Comparison of ENCODE assay signal across 20 cellular contexts in genomic region chr15:31586841-31587240, GRCh38.
DNase-seq lines count a peak whose midpoint lies in the region; ATAC-seq and TF ChIP-seq lines count a peak whose summit lies in the region.
"Had no signal": no experiment of that assay in that cellular context is flagged by ENCODE, and none has a peak within 500 bp of the region (broad histone marks: within the 10 kb centered on the region; RNA-seq: fewer than 3 reads in every experiment).

No MANE protein-coding gene starts in this region.

- H3K27ac ChIP-seq in foreskin keratinocyte (no peak overlapping the region), tibial nerve (no peak overlapping the region), right lobe of liver (no peak overlapping the region)
- H3K27ac ChIP-seq: C4-2B had no signal

- intact Hi-C loops in right lobe of liver (cut with DNase I) = no loop called here

- no peaks in the 10 kb centered on the region for H3K27me3 Mint-ChIP-seq in WTC11 (ENCODE audit: low read depth)

- H3K4me3 ChIP-seq in tibial nerve = no peak overlapping the region
- no peak overlapping the region for H3K4me3 ChIP-seq in right lobe of liver

- ATAC-seq in WTC11 = no peak
- ATAC-seq in foreskin keratinocyte = peak; percentile 96
- ATAC-seq in right lobe of liver = no peak
- ATAC-seq: Panc1 had no signal

- peaks cover 11% of the 10 kb centered on the region for H3K4me1 Mint-ChIP-seq in WTC11
- H3K4me1 Mint-ChIP-seq: CD8-positive, alpha-beta memory T cell had no signal

- no peak for TF ChIP-seq EP300 in tibial nerve (IDR thresholded peaks at IDR 0.05)

- TF ChIP-seq CTCF in WTC11 (IDR thresholded peaks at IDR 0.05) (no peak), foreskin keratinocyte (conservative IDR thresholded peaks at IDR 0.05) (peak; percentile 6), tibial nerve (IDR thresholded peaks at IDR 0.05) (no peak), right lobe of liver (IDR thresholded peaks at IDR 0.05) (no peak)

- CTCF ChIA-PET in WTC11 (lab: Charles Lee) = no interaction called here

- POLR2A ChIA-PET in WTC11 (lab: Charles Lee) = no interaction called here

- H3K36me3 ChIP-seq in tibial nerve (no peaks in the 10 kb centered on the region), right lobe of liver (no peaks in the 10 kb centered on the region)

- 97 to 100% methylated on average over 4 of the region's 4 CpGs for WGBS in tibial nerve, 2 donors
- WGBS in right lobe of liver (ENCODE audit: insufficient coverage, low coverage, low lambda C conversion rate, missing lambda C conversion rate) = 67% methylated on average over 4 of the region's 4 CpGs

- peak overlapping the region; percentile 11; the same call in 1 of the 2 replicates for H3K27ac Mint-ChIP-seq in WTC11
- H3K27ac Mint-ChIP-seq: CD8-positive, alpha-beta memory T cell had no signal

- H3K27me3 ChIP-seq in foreskin keratinocyte (no peaks in the 10 kb centered on the region), tibial nerve (no peaks in the 10 kb centered on the region), right lobe of liver (no peaks in the 10 kb centered on the region)

- peak; percentile 29 for DNase-seq in EL
- DNase-seq in M059J (ENCODE audit: low read depth) = peak; percentile 23
- no peak for DNase-seq in WTC11 (ENCODE audit: low spot score)
- DNase-seq in foreskin keratinocyte = peak; percentile 35 to 70
- DNase-seq in tibial nerve (ENCODE audit: low spot score in 2 of 2) = no peak
- DNase-seq in activated CD4-positive, CD25-positive, alpha-beta regulatory T cell (lab: John Stamatoyannopoulos, UW) = no peak
- DNase-seq in right lobe of liver = no peak
- DNase-seq: CD8-positive, alpha-beta memory T cell; DMS53; Kasumi-1; NCI-H1105; NCI-H146; NCI-H2029; NCI-H226; NCI-H510A treated with DMSO at 0.1 percent for 48 hours; NCI-H774; NK-92 treated with Interleukin-12 subunit alpha and Interleukin-12 subunit beta, amount 100 ng/mL, for 24 hours; Right ventricle myocardium superior had no signal

- H3K4me3 Mint-ChIP-seq in WTC11 = no peak overlapping the region
- H3K4me3 Mint-ChIP-seq: CD8-positive, alpha-beta memory T cell had no signal

- H3K4me1 ChIP-seq in foreskin keratinocyte = no peaks in the 10 kb centered on the region
- H3K4me1 ChIP-seq in tibial nerve = no peaks in the 10 kb centered on the region
- no peaks in the 10 kb centered on the region for H3K4me1 ChIP-seq in right lobe of liver

- TF ChIP-seq POLR2A in tibial nerve (IDR thresholded peaks at IDR 0.05) (no peak), right lobe of liver (IDR thresholded peaks at IDR 0.05) (no peak)

- H3K36me3 Mint-ChIP-seq in WTC11 = peaks cover 16% of the 10 kb centered on the region

- peaks cover 0 to 16% (median 0%) of the 10 kb centered on the region in 4 donors for H3K9me3 ChIP-seq in tibial nerve
- no peaks in the 10 kb centered on the region for H3K9me3 ChIP-seq in right lobe of liver

- H3K9me3 Mint-ChIP-seq in WTC11 = peaks cover 17% of the 10 kb centered on the region

TF ChIP-seq in WTC11, 78 proteins besides CTCF, POLR2A, EP300 and RAD21:
- TF ChIP-seq EMX1 (CRISPR knock-in tag; IDR thresholded peaks at IDR 0.05) (no peak), HMGA2 (CRISPR knock-in tag; IDR thresholded peaks at IDR 0.05) (no peak), TEAD4 (CRISPR knock-in tag; IDR thresholded peaks at IDR 0.05) (no peak), FOXJ3 (CRISPR knock-in tag; IDR thresholded peaks at IDR 0.05; ENCODE audit: borderline replicate concordance) (no peak), ZNF512 (CRISPR knock-in tag; IDR thresholded peaks at IDR 0.05; ENCODE audit: borderline replicate concordance) (no peak), TEAD1 (CRISPR knock-in tag; IDR thresholded peaks at IDR 0.05) (no peak), FOXK1 (CRISPR knock-in tag; IDR thresholded peaks at IDR 0.05) (no peak), SP1 (CRISPR knock-in tag; conservative IDR thresholded peaks at IDR 0.05) (no peak), ZNF317 (CRISPR knock-in tag; IDR thresholded peaks at IDR 0.05; ENCODE audit: borderline replicate concordance, low read depth) (no peak), ELF4 (CRISPR knock-in tag; IDR thresholded peaks at IDR 0.05; ENCODE audit: low read depth) (no peak), ATF6 (CRISPR knock-in tag; IDR thresholded peaks at IDR 0.05) (no peak), ZNF423 (CRISPR knock-in tag; IDR thresholded peaks at IDR 0.05) (no peak), ETV6 (CRISPR knock-in tag; IDR thresholded peaks at IDR 0.05) (no peak), USF2 (CRISPR knock-in tag; IDR thresholded peaks at IDR 0.05) (no peak)
TF ChIP-seq in WTC11: peak in this region for 0.

Comparison
In these comparisons a context has a peak if more than half of its experiments do, and no peak if none do; other contexts are left out.
1. DNase-seq: peak in EL (single experiment), M059J (single experiment) and foreskin keratinocyte (2 of 2); none in WTC11 (single experiment), tibial nerve (0 of 2), activated CD4-positive, CD25-positive, alpha-beta regulatory T cell (0 of 4) and right lobe of liver (0 of 3).